ENCODE assay signal across 1 cellular context in the genomic region with DNA sequence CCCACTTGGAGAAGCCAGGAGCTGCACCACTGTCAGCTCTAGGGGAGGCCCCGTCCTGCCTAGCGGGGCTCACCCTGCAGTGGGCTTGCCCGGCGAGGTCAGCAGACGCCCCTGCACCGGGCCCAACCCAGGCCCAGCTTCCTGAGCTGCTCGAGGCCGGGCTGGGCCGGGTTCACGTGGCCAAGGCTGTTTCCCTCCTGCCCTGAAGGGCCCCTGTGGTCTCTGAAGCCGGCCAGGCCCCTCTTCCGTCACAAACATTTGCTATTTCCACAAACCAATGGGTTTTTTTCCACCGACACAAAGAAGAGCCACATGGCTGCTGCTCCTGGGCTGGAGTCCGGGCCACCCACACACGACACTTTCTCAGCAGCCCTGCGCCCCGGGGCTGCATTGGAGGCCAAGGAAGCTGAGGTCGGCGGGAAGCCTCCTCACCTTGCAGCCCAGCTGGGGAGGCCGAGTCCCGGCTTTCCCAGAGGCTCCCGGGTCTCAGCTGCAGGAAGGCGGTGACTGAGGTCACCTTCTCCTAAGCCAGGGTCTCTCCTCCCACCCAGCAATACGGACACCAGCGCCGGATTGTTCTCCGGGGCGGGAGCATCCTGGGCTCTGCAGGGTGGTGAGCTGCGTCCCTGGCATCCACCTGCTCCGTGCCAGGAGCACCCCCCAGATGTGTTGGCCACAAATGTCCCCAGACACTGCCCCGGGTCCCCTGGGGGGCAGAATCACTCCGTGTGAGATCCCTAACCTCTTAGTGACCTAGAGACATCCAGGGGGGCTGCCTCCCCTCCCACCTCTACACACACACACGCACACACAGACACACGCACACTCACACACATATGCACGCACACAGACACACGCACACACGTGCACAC.
TF ChIP-seq lines count a peak whose summit lies in the region.

No MANE protein-coding gene starts in this region.

TF ChIP-seq in HepG2, 621 proteins besides CTCF, POLR2A, EP300 and RAD21 (continued from another document and continues in another):
- no peak for TF ChIP-seq ZNF280D (CRISPR knock-in tag; IDR thresholded peaks at IDR 0.05)
- TF ChIP-seq CCDC6 (CRISPR knock-in tag; IDR thresholded peaks at IDR 0.05): no peak
- no peak for TF ChIP-seq ATAD3A (CRISPR knock-in tag; IDR thresholded peaks at IDR 0.05)
- no peak for TF ChIP-seq HCFC1 (IDR thresholded peaks at IDR 0.05; ENCODE audit: low read depth, low read length)
- no peak for TF ChIP-seq ZNF432 (CRISPR knock-in tag; IDR thresholded peaks at IDR 0.05; ENCODE audit: borderline replicate concordance)
- no peak for TF ChIP-seq ZNF33A (CRISPR knock-in tag; IDR thresholded peaks at IDR 0.05; ENCODE audit: borderline replicate concordance)
- no peak for TF ChIP-seq ZNF775 (CRISPR knock-in tag; IDR thresholded peaks at IDR 0.05; ENCODE audit: borderline replicate concordance)
- TF ChIP-seq PPARG (CRISPR knock-in tag; conservative IDR thresholded peaks at IDR 0.05): 0 out of 2 replicates have a peak, but pooled peaks have one; percentile 26
- TF ChIP-seq AGO2 (optimal IDR thresholded peaks at IDR 0.05; ENCODE audit: low read depth, low read length): no peak
- TF ChIP-seq ZNF766 (CRISPR knock-in tag; IDR thresholded peaks at IDR 0.05; ENCODE audit: borderline replicate concordance): no peak
- no peak for TF ChIP-seq RORA (CRISPR knock-in tag; IDR thresholded peaks at IDR 0.05)
- no peak for TF ChIP-seq MAFF (IDR thresholded peaks at IDR 0.05; ENCODE audit: low read depth, low read length)
- TF ChIP-seq SRF (IDR thresholded peaks at IDR 0.05; ENCODE audit: low read depth, low read length): no peak
- no peak for TF ChIP-seq IRX3 (CRISPR knock-in tag; IDR thresholded peaks at IDR 0.05; ENCODE audit: borderline replicate concordance, low read depth)
- TF ChIP-seq ZNF691 (CRISPR knock-in tag; IDR thresholded peaks at IDR 0.05; ENCODE audit: borderline replicate concordance, low read depth): no peak
- no peak for TF ChIP-seq ZNF335 (CRISPR knock-in tag; IDR thresholded peaks at IDR 0.05)
- 0 out of 2 replicates have a peak, but pooled peaks have one; percentile 27 for TF ChIP-seq NR2C2 (CRISPR knock-in tag; IDR thresholded peaks at IDR 0.05; ENCODE audit: borderline replicate concordance)
- no peak for TF ChIP-seq ZNF619 (CRISPR knock-in tag; IDR thresholded peaks at IDR 0.05)
- TF ChIP-seq ZNF3 (CRISPR knock-in tag; IDR thresholded peaks at IDR 0.05): no peak
- TF ChIP-seq KAT7 (CRISPR knock-in tag; IDR thresholded peaks at IDR 0.05; ENCODE audit: borderline replicate concordance): no peak
- TF ChIP-seq PRDM10 (CRISPR knock-in tag; IDR thresholded peaks at IDR 0.05; ENCODE audit: low read depth): peak; percentile 92
- no peak for TF ChIP-seq NFE2L2 (IDR thresholded peaks at IDR 0.05; ENCODE audit: low read length)
- no peak for TF ChIP-seq U2AF1 (optimal IDR thresholded peaks at IDR 0.05; ENCODE audit: low read depth, low read length)
- no peak for TF ChIP-seq CHD4 (IDR thresholded peaks at IDR 0.05; ENCODE audit: borderline replicate concordance, low read length)
- TF ChIP-seq SRSF4 (IDR thresholded peaks at IDR 0.05; ENCODE audit: low read depth, low read length, poor library complexity, severe bottlenecking): no peak
- TF ChIP-seq MED8 (CRISPR knock-in tag; IDR thresholded peaks at IDR 0.05; ENCODE audit: insufficient replicate concordance): no peak
- TF ChIP-seq, protein P1, sequence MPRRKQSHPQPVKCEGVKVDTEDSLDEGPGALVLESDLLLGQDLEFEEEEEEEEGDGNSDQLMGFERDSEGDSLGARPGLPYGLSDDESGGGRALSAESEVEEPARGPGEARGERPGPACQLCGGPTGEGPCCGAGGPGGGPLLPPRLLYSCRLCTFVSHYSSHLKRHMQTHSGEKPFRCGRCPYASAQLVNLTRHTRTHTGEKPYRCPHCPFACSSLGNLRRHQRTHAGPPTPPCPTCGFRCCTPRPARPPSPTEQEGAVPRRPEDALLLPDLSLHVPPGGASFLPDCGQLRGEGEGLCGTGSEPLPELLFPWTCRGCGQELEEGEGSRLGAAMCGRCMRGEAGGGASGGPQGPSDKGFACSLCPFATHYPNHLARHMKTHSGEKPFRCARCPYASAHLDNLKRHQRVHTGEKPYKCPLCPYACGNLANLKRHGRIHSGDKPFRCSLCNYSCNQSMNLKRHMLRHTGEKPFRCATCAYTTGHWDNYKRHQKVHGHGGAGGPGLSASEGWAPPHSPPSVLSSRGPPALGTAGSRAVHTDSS (CRISPR knock-in tag; conservative IDR thresholded peaks at IDR 0.05): no peak
- peak; percentile 86 for TF ChIP-seq ZFY (CRISPR knock-in tag; IDR thresholded peaks at IDR 0.05)
- no peak for TF ChIP-seq ZNF282 (IDR thresholded peaks at IDR 0.05; ENCODE audit: partially characterized antibody)
- 0 out of 2 replicates have a peak, but pooled peaks have one; percentile 20 for TF ChIP-seq RBFOX2 (IDR thresholded peaks at IDR 0.05; ENCODE audit: low read depth, low read length)
- 0 out of 2 replicates have a peak, but pooled peaks have one; percentile 31 for TF ChIP-seq ZNF367 (CRISPR knock-in tag; IDR thresholded peaks at IDR 0.05; ENCODE audit: borderline replicate concordance)
- no peak for TF ChIP-seq FOSL2 (CRISPR knock-in tag; IDR thresholded peaks at IDR 0.05)
- peak; percentile 68 for TF ChIP-seq GABPB1 (CRISPR knock-in tag; IDR thresholded peaks at IDR 0.05)
- TF ChIP-seq REL (CRISPR knock-in tag; conservative IDR thresholded peaks at IDR 0.05): no peak
- no peak for TF ChIP-seq NFKBIZ (CRISPR knock-in tag; IDR thresholded peaks at IDR 0.05)
- no peak for TF ChIP-seq ETS1 (CRISPR knock-in tag; IDR thresholded peaks at IDR 0.05)
- TF ChIP-seq ZNF274 (CRISPR knock-in tag; IDR thresholded peaks at IDR 0.05): no peak
- no peak for TF ChIP-seq ZFAT (CRISPR knock-in tag; conservative IDR thresholded peaks at IDR 0.05)
- TF ChIP-seq ZKSCAN1 (IDR thresholded peaks at IDR 0.05; ENCODE audit: low read length): no peak
- no peak for TF ChIP-seq TARDBP (CRISPR knock-in tag; IDR thresholded peaks at IDR 0.05)
- TF ChIP-seq ARNT (IDR thresholded peaks at IDR 0.05): no peak
- 0 out of 2 replicates have a peak, but pooled peaks have one; percentile 31 for TF ChIP-seq SP4 (CRISPR knock-in tag; IDR thresholded peaks at IDR 0.05)
- TF ChIP-seq PAX8 (CRISPR knock-in tag; IDR thresholded peaks at IDR 0.05; ENCODE audit: borderline replicate concordance): peak; percentile 66; the same call in 1 of the 2 replicates
- TF ChIP-seq NR2F6 (IDR thresholded peaks at IDR 0.05): no peak
- peak; percentile 26; the same call in 1 of the 2 replicates for TF ChIP-seq NR2F6 (CRISPR knock-in tag; IDR thresholded peaks at IDR 0.05)
- TF ChIP-seq DNMT1 (CRISPR knock-in tag; IDR thresholded peaks at IDR 0.05): no peak
- 0 out of 2 replicates have a peak, but pooled peaks have one; percentile 11 for TF ChIP-seq PATZ1 (CRISPR knock-in tag; IDR thresholded peaks at IDR 0.05)
